Comparison of ENCODE assay signal across 10 cellular contexts in genomic region chr11:62857541-62857982, GRCh38. TPM values are rescaled to one million over a fixed set of nuclear protein-coding genes. Genes with fewer than 3 reads are reported as not detected.
A peak's percentile ranks its signal among the peaks of the same experiment; 100 is the strongest.
DNase-seq lines count a peak whose midpoint lies in the region; ATAC-seq and TF ChIP-seq lines count a peak whose summit lies in the region.
"Had no signal": no experiment of that assay in that cellular context is flagged by ENCODE, and none has a peak within 500 bp of the region (broad histone marks: within the 10 kb centered on the region; RNA-seq: fewer than 3 reads in every experiment).

No MANE protein-coding gene starts in this region.

- WGBS in endodermal cell (ENCODE audit: insufficient coverage in 1 of 2, insufficient read length in 1 of 2), 2 experiments, result 30 to 43% methylated on average over 2 of the region's 2 CpGs

- no peaks in the 10 kb centered on the region for H3K27me3 Mint-ChIP-seq in activated CD4-positive, alpha-beta T cell treated with anti-CD3 and anti-CD28 coated beads, Interleukin-2, amount 10 ng/mL, durations not matched to agents 7 days and 5 days
- H3K27me3 Mint-ChIP-seq in endodermal cell (ENCODE audit: insufficient read depth), result no peaks in the 10 kb centered on the region

- peak overlapping the region; percentile 83 for H3K27ac ChIP-seq in OCI-LY1 (ENCODE audit: low read depth, low read length, poor library complexity, severe bottlenecking)
- H3K27ac ChIP-seq in endodermal cell (ENCODE audit: low read depth, low read length), result no peak overlapping the region
- peak overlapping the region in 19 of 21 experiments; percentile 2 to 90 (median 52) for H3K27ac ChIP-seq in skin epidermis

- H3K4me1 ChIP-seq in OCI-LY1 (ENCODE audit: insufficient read depth, low read length, severe bottlenecking) (peaks cover 73% of the 10 kb centered on the region), endodermal cell (ENCODE audit: control insufficient read depth, insufficient read depth, low read length) (peaks cover 5% of the 10 kb centered on the region)

- H3K9me2 ChIP-seq in OCI-LY1 (ENCODE audit: low read depth, low read length), result no peaks in the 10 kb centered on the region

- H3K9me3 ChIP-seq in OCI-LY1 (ENCODE audit: low read length) (no peaks in the 10 kb centered on the region), endodermal cell (ENCODE audit: control insufficient read depth, low read length) (no peaks in the 10 kb centered on the region)

- no peak overlapping the region for H2AFZ ChIP-seq in OCI-LY1 (ENCODE audit: low read length)

- H3K36me3 ChIP-seq in OCI-LY1 (ENCODE audit: insufficient read depth, low read length) (peaks cover 41% of the 10 kb centered on the region), endodermal cell (ENCODE audit: control insufficient read depth, insufficient read depth, low read length) (peaks cover 37% of the 10 kb centered on the region)

- H3K4me2 ChIP-seq in OCI-LY1 (ENCODE audit: low read length), result peak overlapping the region; percentile 76

- ATAC-seq in sciatic nerve, result no peak

- intact Hi-C loops in sciatic nerve (cut with DNase I), result no loop called here
- intact Hi-C loops in posterior vena cava (cut with DNase I), result no loop called here

- DNase-seq in activated CD4-positive, alpha-beta T cell treated with anti-CD3 and anti-CD28 coated beads, Interleukin-2, amount 10 ng/mL, durations not matched to agents 7 days and 5 days, result no peak
- no peak for DNase-seq in activated CD4-positive, alpha-beta T cell treated with anti-CD3 and anti-CD28 coated beads, Interleukin-2, amount 50 U/mL, for 48 hours
- DNase-seq in endodermal cell (no peak), Ammon's horn (ENCODE audit: low spot score) (no peak), sciatic nerve (ENCODE audit: low spot score) (no peak), posterior vena cava (ENCODE audit: low spot score) (no peak)

- no peaks in the 10 kb centered on the region for H3K9me3 Mint-ChIP-seq in activated CD4-positive, alpha-beta T cell treated with anti-CD3 and anti-CD28 coated beads, Interleukin-2, amount 10 ng/mL, durations not matched to agents 7 days and 5 days
- H3K9me3 Mint-ChIP-seq in endodermal cell, result no peaks in the 10 kb centered on the region

- CTCF ChIA-PET in activated CD4-positive, alpha-beta T cell treated with anti-CD3 and anti-CD28 coated beads, Interleukin-2, amount 10 ng/mL, durations not matched to agents 7 days and 5 days (lab: Charles Lee), result interaction anchor here (1.0 to 1.4 kb wide), 4 partner anchors 12 to 71 kb away, joined by 3 to 7 read pairs (median 4); partner anchors contain the start of genes SLC3A2 and STX5

- peaks cover 68% of the 10 kb centered on the region for H3K4me1 Mint-ChIP-seq in activated CD4-positive, alpha-beta T cell treated with anti-CD3 and anti-CD28 coated beads, Interleukin-2, amount 10 ng/mL, durations not matched to agents 7 days and 5 days
- peaks cover 53% of the 10 kb centered on the region for H3K4me1 Mint-ChIP-seq in endodermal cell

- H3K79me2 ChIP-seq in OCI-LY1 (ENCODE audit: insufficient read depth, low read length), result peaks cover 47% of the 10 kb centered on the region

- H3F3A ChIP-seq in OCI-LY1 (ENCODE audit: insufficient read depth, low read length), result peaks cover 29% of the 10 kb centered on the region

- TF ChIP-seq CTCF in OCI-LY1 (IDR thresholded peaks at IDR 0.05; ENCODE audit: low read length), result no peak
- TF ChIP-seq CTCF in endodermal cell (conservative IDR thresholded peaks at IDR 0.05), result no peak

- H3K4me3 ChIP-seq in OCI-LY1 (ENCODE audit: low read depth, low read length, poor library complexity, severe bottlenecking) (peak overlapping the region; percentile 100), endodermal cell (ENCODE audit: low read length) (peak overlapping the region; percentile 96), skin epidermis (no peak overlapping the region)

- H3K27ac Mint-ChIP-seq in activated CD4-positive, alpha-beta T cell treated with anti-CD3 and anti-CD28 coated beads, Interleukin-2, amount 10 ng/mL, durations not matched to agents 7 days and 5 days, result peak overlapping the region; percentile 57
- peak overlapping the region; percentile 92 for H3K27ac Mint-ChIP-seq in endodermal cell

- peak overlapping the region; percentile 95 for H3K4me3 Mint-ChIP-seq in activated CD4-positive, alpha-beta T cell treated with anti-CD3 and anti-CD28 coated beads, Interleukin-2, amount 10 ng/mL, durations not matched to agents 7 days and 5 days
- peak overlapping the region; percentile 100 for H3K4me3 Mint-ChIP-seq in endodermal cell

- POLR2A ChIA-PET in activated CD4-positive, alpha-beta T cell treated with anti-CD3 and anti-CD28 coated beads, Interleukin-2, amount 10 ng/mL, durations not matched to agents 7 days and 5 days (lab: Charles Lee), result interaction anchor here (5.1 kb wide), 1 partner anchor 17 kb away, joined by 58 read pairs; the partner anchor contains the start of gene WDR74

- H3K27me3 ChIP-seq in OCI-LY1 (ENCODE audit: insufficient read depth, low read length), result no peaks in the 10 kb centered on the region
- H3K27me3 ChIP-seq in endodermal cell (ENCODE audit: control insufficient read depth, insufficient read depth, low read length, poor library complexity, severe bottlenecking), result no peaks in the 10 kb centered on the region

- H3K36me3 Mint-ChIP-seq in activated CD4-positive, alpha-beta T cell treated with anti-CD3 and anti-CD28 coated beads, Interleukin-2, amount 10 ng/mL, durations not matched to agents 7 days and 5 days (ENCODE audit: low read depth), result peaks cover 32% of the 10 kb centered on the region
- peaks cover 42% of the 10 kb centered on the region for H3K36me3 Mint-ChIP-seq in endodermal cell (ENCODE audit: low read depth)

- H4K20me1 ChIP-seq in OCI-LY1 (ENCODE audit: insufficient read depth, low read length), result no peaks in the 10 kb centered on the region

- H3K9ac ChIP-seq in OCI-LY1 (ENCODE audit: low read length), result peak overlapping the region; percentile 97
- peak overlapping the region; percentile 100 for H3K9ac ChIP-seq in endodermal cell (ENCODE audit: extremely low read depth, low read length, poor library complexity, severe bottlenecking)

RNA-seq across cellular contexts. Expression of gene WDR74, which starts 18.2 kb away (rescaled TPM):
- 10 to 100 TPM; 53.8 to 60.4 TPM for total RNA-seq in activated CD4-positive, alpha-beta T cell treated with anti-CD3 and anti-CD28 coated beads, Interleukin-2, amount 10 ng/mL, durations not matched to agents 7 days and 5 days
- 10 to 100 TPM; 44.6 to 48.1 TPM for total RNA-seq in endodermal cell
- 130 TPM for polyA plus RNA-seq in endodermal cell (2013, experiment 1 of 2)
- polyA plus RNA-seq in endodermal cell (2013, experiment 2 of 2), result 195 TPM
- total RNA-seq in sciatic nerve, result 34.5 TPM
- 10 to 100 TPM; 38.5 to 45.6 TPM for total RNA-seq in posterior vena cava

RNA-seq across cellular contexts. Expression of gene SLC3A2, which starts 23.1 kb away (rescaled TPM):
- 100 to 1,000 TPM; 153 to 157 TPM for total RNA-seq in activated CD4-positive, alpha-beta T cell treated with anti-CD3 and anti-CD28 coated beads, Interleukin-2, amount 10 ng/mL, durations not matched to agents 7 days and 5 days
- total RNA-seq in endodermal cell (100 to 1,000 TPM; 438 to 488 TPM), sciatic nerve (102 TPM), posterior vena cava (100 to 1,000 TPM in 1 of 2 donors, 10 to 100 TPM in 1; 89.4 to 114 TPM)
- 216 TPM for polyA plus RNA-seq in endodermal cell (2013, experiment 1 of 2)
- polyA plus RNA-seq in endodermal cell (2013, experiment 2 of 2), result 179 TPM

RNA-seq across cellular contexts. Expression of gene TEX54, which starts 24.9 kb away (rescaled TPM):
- total RNA-seq in activated CD4-positive, alpha-beta T cell treated with anti-CD3 and anti-CD28 coated beads, Interleukin-2, amount 10 ng/mL, durations not matched to agents 7 days and 5 days, result under 1 TPM in 1 of 2 experiments, not detected in 1; 0.48 TPM
- total RNA-seq in endodermal cell (not detected), sciatic nerve (not detected), posterior vena cava (not detected)
- polyA plus RNA-seq in endodermal cell (2013, experiment 1 of 2), result not detected
- polyA plus RNA-seq in endodermal cell (2013, experiment 2 of 2), result not detected
- total RNA-seq: kidney had no signal
- polyA plus RNA-seq: BJ had no signal

RNA-seq across cellular contexts. Expression of gene STX5, which starts 25.7 kb away (rescaled TPM):
- 10 to 100 TPM; 34.1 to 41.0 TPM for total RNA-seq in activated CD4-positive, alpha-beta T cell treated with anti-CD3 and anti-CD28 coated beads, Interleukin-2, amount 10 ng/mL, durations not matched to agents 7 days and 5 days
- 10 to 100 TPM; 36.9 to 37.3 TPM for total RNA-seq in endodermal cell
- polyA plus RNA-seq in endodermal cell (2013, experiment 1 of 2), result 38.8 TPM
- 35.1 TPM for polyA plus RNA-seq in endodermal cell (2013, experiment 2 of 2)
- 51.6 TPM for total RNA-seq in sciatic nerve
- 10 to 100 TPM; 32.8 to 34.0 TPM for total RNA-seq in posterior vena cava

RNA-seq across cellular contexts. Expression of gene NXF1, which starts 52.3 kb away (rescaled TPM):
- 100 to 1,000 TPM; 110 to 121 TPM for total RNA-seq in activated CD4-positive, alpha-beta T cell treated with anti-CD3 and anti-CD28 coated beads, Interleukin-2, amount 10 ng/mL, durations not matched to agents 7 days and 5 days
- total RNA-seq in endodermal cell (10 to 100 TPM; 45.8 to 61.4 TPM), sciatic nerve (81.8 TPM), posterior vena cava (10 to 100 TPM; 53.0 to 58.1 TPM)
- polyA plus RNA-seq in endodermal cell (2013, experiment 1 of 2), result 60.6 TPM
- polyA plus RNA-seq in endodermal cell (2013, experiment 2 of 2), result 59.8 TPM

Comparison
In these comparisons a context has a peak if more than half of its experiments do, and no peak if none do; other contexts are left out.
1. H3K4me3 ChIP-seq: peak in OCI-LY1 (single experiment) and endodermal cell (single experiment); none in skin epidermis (0 of 7).